ENCODE assay signal across 8 cellular contexts in genomic region chr4:40840985-40841571, GRCh38.
DNase-seq lines count a peak whose midpoint lies in the region; ATAC-seq and TF ChIP-seq lines count a peak whose summit lies in the region.

No MANE protein-coding gene starts in this region.

- no peaks in the 10 kb centered on the region for H3K36me3 Mint-ChIP-seq in natural killer cell treated with Interleukin-12 subunit alpha and Interleukin-12 subunit beta and Interleukin-15 and Interleukin-18, amount 100 ng/mL, for 72 hours
- H3K36me3 Mint-ChIP-seq in stimulated activated memory B cell treated with anti-CD40 and anti-IgM and Interleukin-4, amounts not matched to agents 10 μg/mL and 1 μg/mL and 100 μg/mL, for 72 hours, result no peaks in the 10 kb centered on the region

- peaks cover 0 to 3% (median 0%) of the 10 kb centered on the region in 3 donors for H3K36me3 ChIP-seq in esophagus squamous epithelium

- peak; percentile 66 for ATAC-seq in GM19372 (IDR thresholded peaks at IDR 0.05; ENCODE audit: low read depth, unreplicated experiment)
- ATAC-seq in natural killer cell treated with Interleukin-12 subunit alpha and Interleukin-12 subunit beta and Interleukin-15 and Interleukin-18, amount 100 ng/mL, for 72 hours, result peak; percentile 60 to 77
- ATAC-seq in stimulated activated memory B cell treated with anti-CD40 and anti-IgM and Interleukin-4, amounts not matched to agents 10 μg/mL and 1 μg/mL and 100 μg/mL, for 72 hours, result peak; percentile 75

- no peaks in the 10 kb centered on the region for H3K27me3 ChIP-seq in HL-60 (ENCODE audit: insufficient read depth, poor library complexity, severe bottlenecking)
- H3K27me3 ChIP-seq in esophagus squamous epithelium, result no peaks in the 10 kb centered on the region

- peaks cover 0 to 4% of the 10 kb centered on the region in 2 donors for H3K4me1 Mint-ChIP-seq in natural killer cell treated with Interleukin-12 subunit alpha and Interleukin-12 subunit beta and Interleukin-15 and Interleukin-18, amount 100 ng/mL, for 72 hours (ENCODE audit: low read depth in 2 of 2)
- H3K4me1 Mint-ChIP-seq in stimulated activated memory B cell treated with anti-CD40 and anti-IgM and Interleukin-4, amounts not matched to agents 10 μg/mL and 1 μg/mL and 100 μg/mL, for 72 hours, result peaks cover 34% of the 10 kb centered on the region

- H3K27me3 Mint-ChIP-seq in natural killer cell treated with Interleukin-12 subunit alpha and Interleukin-12 subunit beta and Interleukin-15 and Interleukin-18, amount 100 ng/mL, for 72 hours, result peaks cover 8% of the 10 kb centered on the region in 2 donors
- no peaks in the 10 kb centered on the region for H3K27me3 Mint-ChIP-seq in stimulated activated memory B cell treated with anti-CD40 and anti-IgM and Interleukin-4, amounts not matched to agents 10 μg/mL and 1 μg/mL and 100 μg/mL, for 72 hours

- no peak overlapping the region for H3K27ac Mint-ChIP-seq in natural killer cell treated with Interleukin-12 subunit alpha and Interleukin-12 subunit beta and Interleukin-15 and Interleukin-18, amount 100 ng/mL, for 72 hours
- peak overlapping the region; percentile 59 for H3K27ac Mint-ChIP-seq in stimulated activated memory B cell treated with anti-CD40 and anti-IgM and Interleukin-4, amounts not matched to agents 10 μg/mL and 1 μg/mL and 100 μg/mL, for 72 hours

- no peak overlapping the region for H3K4me3 Mint-ChIP-seq in natural killer cell treated with Interleukin-12 subunit alpha and Interleukin-12 subunit beta and Interleukin-15 and Interleukin-18, amount 100 ng/mL, for 72 hours
- H3K4me3 Mint-ChIP-seq in stimulated activated memory B cell treated with anti-CD40 and anti-IgM and Interleukin-4, amounts not matched to agents 10 μg/mL and 1 μg/mL and 100 μg/mL, for 72 hours, result peak overlapping the region; percentile 9

- no peaks in the 10 kb centered on the region for H3K4me1 ChIP-seq in esophagus squamous epithelium

- 61 to 70% methylated on average over 6 to 7 of the region's 7 CpGs for WGBS in esophagus squamous epithelium, 2 donors

- H3K27ac ChIP-seq in HL-60 (replicated peaks), result no peak overlapping the region
- H3K27ac ChIP-seq in esophagus squamous epithelium, result no peak overlapping the region

- DNase-seq in AML-193 (lab: John Stamatoyannopoulos, UW), result peak; percentile 59 to 64
- DNase-seq in HL-60 (ENCODE audit: low read depth in 1 of 2, low spot score in 1 of 2), result peak; percentile 63 to 82
- peak; percentile 10 for DNase-seq in NOMO-1 treated with dmso at 0.1 percent for 144 hours (lab: John Stamatoyannopoulos, UW; ENCODE audit: unreplicated experiment)
- DNase-seq in activated CD8-positive, alpha-beta memory T cell treated with anti-CD3 and anti-CD28 coated beads, Interleukin-2, amount 50 U/mL, for 48 hours, result peak; percentile 88
- no peak for DNase-seq in esophagus squamous epithelium (lab: John Stamatoyannopoulos, UW)
- DNase-seq in natural killer cell treated with Interleukin-12 subunit alpha and Interleukin-12 subunit beta and Interleukin-15 and Interleukin-18, amount 100 ng/mL, for 72 hours (ENCODE audit: low spot score), result peak; percentile 66

- TF ChIP-seq CTCF in HL-60 (IDR thresholded peaks at IDR 0.05; ENCODE audit: insufficient read depth, low read length) (peak; percentile 95), esophagus squamous epithelium (IDR thresholded peaks at IDR 0.05) (peak; percentile 45 to 79 (median 54))

- intact Hi-C loops in esophagus squamous epithelium (cut with DNase I), result no loop called here

- H3K9me3 Mint-ChIP-seq in natural killer cell treated with Interleukin-12 subunit alpha and Interleukin-12 subunit beta and Interleukin-15 and Interleukin-18, amount 100 ng/mL, for 72 hours, result no peaks in the 10 kb centered on the region
- no peaks in the 10 kb centered on the region for H3K9me3 Mint-ChIP-seq in stimulated activated memory B cell treated with anti-CD40 and anti-IgM and Interleukin-4, amounts not matched to agents 10 μg/mL and 1 μg/mL and 100 μg/mL, for 72 hours

- TF ChIP-seq POLR2A in esophagus squamous epithelium (IDR thresholded peaks at IDR 0.05), result no peak

- no peak overlapping the region for H3K4me3 ChIP-seq in HL-60 (replicated peaks; ENCODE audit: insufficient read depth, low read length)
- H3K4me3 ChIP-seq in esophagus squamous epithelium, result no peak overlapping the region

- H3K9me3 ChIP-seq in esophagus squamous epithelium, result no peaks in the 10 kb centered on the region
